Comparison of ENCODE assay signal across 1 cellular context in the genomic region with DNA sequence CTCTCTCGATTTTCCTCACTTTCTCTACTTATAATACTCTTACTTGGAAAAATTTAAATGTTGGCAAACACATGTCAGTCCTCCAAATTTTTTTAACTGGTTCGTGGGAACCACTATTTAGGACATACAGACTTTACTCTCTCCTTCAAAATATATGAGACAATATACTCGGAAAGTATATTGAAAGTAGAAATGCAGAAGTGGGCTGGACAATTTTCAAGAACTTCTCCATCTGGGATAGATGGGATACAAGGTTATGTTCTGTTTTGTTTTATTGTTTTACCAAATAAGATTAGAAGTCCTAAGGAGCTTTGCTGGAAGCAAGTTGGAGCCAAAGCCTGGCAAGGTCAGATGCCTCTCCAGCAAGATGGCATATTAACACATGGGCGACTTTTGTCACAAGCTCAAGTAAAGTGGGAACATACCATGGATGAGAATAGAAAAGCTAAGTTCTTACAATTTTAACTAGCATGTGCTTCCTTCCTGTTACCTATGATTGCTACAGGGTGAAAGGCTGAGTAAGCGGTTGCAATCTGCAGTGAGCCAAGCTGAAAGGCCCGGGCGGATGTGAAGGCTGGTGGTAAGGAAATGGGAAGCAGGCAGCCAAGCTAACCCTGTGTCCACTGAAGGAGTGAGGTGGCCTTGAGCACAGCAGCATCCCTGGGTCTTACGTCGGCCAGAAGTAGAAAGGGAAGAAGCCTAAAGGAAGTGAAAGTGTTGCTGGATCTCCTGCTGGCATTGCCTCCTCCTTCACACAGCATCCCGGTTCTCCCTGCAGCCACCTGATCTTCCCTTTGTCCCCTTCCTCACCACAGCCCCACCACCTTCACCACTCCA.
TF ChIP-seq lines count a peak whose summit lies in the region.

No MANE protein-coding gene starts in this region.

TF ChIP-seq in GM12878, 131 proteins besides CTCF, POLR2A, EP300 and RAD21 (continued from another document):
- TF ChIP-seq, protein P1, sequence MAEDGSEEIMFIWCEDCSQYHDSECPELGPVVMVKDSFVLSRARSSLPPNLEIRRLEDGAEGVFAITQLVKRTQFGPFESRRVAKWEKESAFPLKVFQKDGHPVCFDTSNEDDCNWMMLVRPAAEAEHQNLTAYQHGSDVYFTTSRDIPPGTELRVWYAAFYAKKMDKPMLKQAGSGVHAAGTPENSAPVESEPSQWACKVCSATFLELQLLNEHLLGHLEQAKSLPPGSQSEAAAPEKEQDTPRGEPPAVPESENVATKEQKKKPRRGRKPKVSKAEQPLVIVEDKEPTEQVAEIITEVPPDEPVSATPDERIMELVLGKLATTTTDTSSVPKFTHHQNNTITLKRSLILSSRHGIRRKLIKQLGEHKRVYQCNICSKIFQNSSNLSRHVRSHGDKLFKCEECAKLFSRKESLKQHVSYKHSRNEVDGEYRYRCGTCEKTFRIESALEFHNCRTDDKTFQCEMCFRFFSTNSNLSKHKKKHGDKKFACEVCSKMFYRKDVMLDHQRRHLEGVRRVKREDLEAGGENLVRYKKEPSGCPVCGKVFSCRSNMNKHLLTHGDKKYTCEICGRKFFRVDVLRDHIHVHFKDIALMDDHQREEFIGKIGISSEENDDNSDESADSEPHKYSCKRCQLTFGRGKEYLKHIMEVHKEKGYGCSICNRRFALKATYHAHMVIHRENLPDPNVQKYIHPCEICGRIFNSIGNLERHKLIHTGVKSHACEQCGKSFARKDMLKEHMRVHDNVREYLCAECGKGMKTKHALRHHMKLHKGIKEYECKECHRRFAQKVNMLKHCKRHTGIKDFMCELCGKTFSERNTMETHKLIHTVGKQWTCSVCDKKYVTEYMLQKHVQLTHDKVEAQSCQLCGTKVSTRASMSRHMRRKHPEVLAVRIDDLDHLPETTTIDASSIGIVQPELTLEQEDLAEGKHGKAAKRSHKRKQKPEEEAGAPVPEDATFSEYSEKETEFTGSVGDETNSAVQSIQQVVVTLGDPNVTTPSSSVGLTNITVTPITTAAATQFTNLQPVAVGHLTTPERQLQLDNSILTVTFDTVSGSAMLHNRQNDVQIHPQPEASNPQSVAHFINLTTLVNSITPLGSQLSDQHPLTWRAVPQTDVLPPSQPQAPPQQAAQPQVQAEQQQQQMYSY (CRISPR knock-in tag; IDR thresholded peaks at IDR 0.05): no peak
- no peak for TF ChIP-seq GATAD2B (conservative IDR thresholded peaks at IDR 0.05; ENCODE audit: low read depth)
- no peak for TF ChIP-seq YBX1 (IDR thresholded peaks at IDR 0.05)
- no peak; the same call in 1 of the 2 replicates for TF ChIP-seq NFIC (IDR thresholded peaks at IDR 0.05; ENCODE audit: low read depth, low read length)
- no peak for TF ChIP-seq MYB (IDR thresholded peaks at IDR 0.05; ENCODE audit: borderline replicate concordance, low read depth, low read length)
- no peak for TF ChIP-seq HDGF (IDR thresholded peaks at IDR 0.05)
- TF ChIP-seq, protein P2, sequence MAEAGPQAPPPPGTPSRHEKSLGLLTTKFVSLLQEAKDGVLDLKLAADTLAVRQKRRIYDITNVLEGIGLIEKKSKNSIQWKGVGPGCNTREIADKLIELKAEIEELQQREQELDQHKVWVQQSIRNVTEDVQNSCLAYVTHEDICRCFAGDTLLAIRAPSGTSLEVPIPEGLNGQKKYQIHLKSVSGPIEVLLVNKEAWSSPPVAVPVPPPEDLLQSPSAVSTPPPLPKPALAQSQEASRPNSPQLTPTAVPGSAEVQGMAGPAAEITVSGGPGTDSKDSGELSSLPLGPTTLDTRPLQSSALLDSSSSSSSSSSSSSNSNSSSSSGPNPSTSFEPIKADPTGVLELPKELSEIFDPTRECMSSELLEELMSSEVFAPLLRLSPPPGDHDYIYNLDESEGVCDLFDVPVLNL (IDR thresholded peaks at IDR 0.05; ENCODE audit: low read depth, low read length): no peak
- no peak for TF ChIP-seq YY1 (IDR thresholded peaks at IDR 0.05; ENCODE audit: low read depth, low read length)
- TF ChIP-seq, protein P3, sequence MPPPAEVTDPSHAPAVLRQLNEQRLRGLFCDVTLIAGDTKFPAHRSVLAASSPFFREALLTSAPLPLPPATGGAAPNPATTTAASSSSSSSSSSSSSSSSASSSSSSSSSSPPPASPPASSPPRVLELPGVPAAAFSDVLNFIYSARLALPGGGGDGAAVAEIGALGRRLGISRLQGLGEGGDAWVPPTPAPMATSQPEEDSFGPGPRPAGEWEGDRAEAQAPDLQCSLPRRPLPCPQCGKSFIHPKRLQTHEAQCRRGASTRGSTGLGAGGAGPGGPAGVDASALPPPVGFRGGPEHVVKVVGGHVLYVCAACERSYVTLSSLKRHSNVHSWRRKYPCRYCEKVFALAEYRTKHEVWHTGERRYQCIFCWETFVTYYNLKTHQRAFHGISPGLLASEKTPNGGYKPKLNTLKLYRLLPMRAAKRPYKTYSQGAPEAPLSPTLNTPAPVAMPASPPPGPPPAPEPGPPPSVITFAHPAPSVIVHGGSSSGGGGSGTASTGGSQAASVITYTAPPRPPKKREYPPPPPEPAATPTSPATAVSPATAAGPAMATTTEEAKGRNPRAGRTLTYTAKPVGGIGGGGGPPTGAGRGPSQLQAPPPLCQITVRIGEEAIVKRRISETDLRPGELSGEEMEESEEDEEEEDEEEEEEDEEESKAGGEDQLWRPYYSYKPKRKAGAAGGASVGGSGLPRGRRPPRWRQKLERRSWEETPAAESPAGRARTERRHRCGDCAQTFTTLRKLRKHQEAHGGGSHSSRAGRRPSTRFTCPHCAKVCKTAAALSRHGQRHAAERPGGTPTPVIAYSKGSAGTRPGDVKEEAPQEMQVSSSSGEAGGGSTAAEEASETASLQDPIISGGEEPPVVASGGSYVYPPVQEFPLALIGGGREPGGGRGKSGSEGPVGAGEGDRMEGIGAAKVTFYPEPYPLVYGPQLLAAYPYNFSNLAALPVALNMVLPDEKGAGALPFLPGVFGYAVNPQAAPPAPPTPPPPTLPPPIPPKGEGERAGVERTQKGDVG (CRISPR knock-in tag; IDR thresholded peaks at IDR 0.05): no peak
- no peak for TF ChIP-seq HDAC6 (IDR thresholded peaks at IDR 0.05; ENCODE audit: unreplicated experiment)
- no peak for TF ChIP-seq HDAC2 (IDR thresholded peaks at IDR 0.05)
- no peak for TF ChIP-seq ASH2L (IDR thresholded peaks at IDR 0.05; ENCODE audit: borderline replicate concordance, low read depth)
- TF ChIP-seq IKZF2 (IDR thresholded peaks at IDR 0.05): peak; percentile 36 to 65; a peak in 3 of 4 replicates
- no peak for TF ChIP-seq ZNF217 (IDR thresholded peaks at IDR 0.05)
- peak; percentile 84 for TF ChIP-seq IKZF1 (conservative IDR thresholded peaks at IDR 0.05)
- peak; percentile 82 for TF ChIP-seq POLR2AphosphoS5 (IDR thresholded peaks at IDR 0.05; ENCODE audit: low read length)
- no peak for TF ChIP-seq CREM (IDR thresholded peaks at IDR 0.05; ENCODE audit: low read depth)
- no peak for TF ChIP-seq ZNF24 (IDR thresholded peaks at IDR 0.05)
- 0 out of 2 replicates have a peak, but pooled peaks have one; percentile 0 for TF ChIP-seq CREB1 (IDR thresholded peaks at IDR 0.05; ENCODE audit: low read depth)
- TF ChIP-seq CEBPB (IDR thresholded peaks at IDR 0.05; ENCODE audit: borderline replicate concordance in 1 of 2, low read depth in 2 of 2, low read length in 2 of 2): no peak
- no peak for TF ChIP-seq ZZZ3 (IDR thresholded peaks at IDR 0.05; ENCODE audit: control insufficient read depth, insufficient read length, low read depth)
- TF ChIP-seq MEF2A (IDR thresholded peaks at IDR 0.05; ENCODE audit: insufficient read depth, low read depth, low read length): no peak
- no peak for TF ChIP-seq MEF2B (IDR thresholded peaks at IDR 0.05; ENCODE audit: partially characterized antibody, poor library complexity, severe bottlenecking)
- TF ChIP-seq, protein P4, sequence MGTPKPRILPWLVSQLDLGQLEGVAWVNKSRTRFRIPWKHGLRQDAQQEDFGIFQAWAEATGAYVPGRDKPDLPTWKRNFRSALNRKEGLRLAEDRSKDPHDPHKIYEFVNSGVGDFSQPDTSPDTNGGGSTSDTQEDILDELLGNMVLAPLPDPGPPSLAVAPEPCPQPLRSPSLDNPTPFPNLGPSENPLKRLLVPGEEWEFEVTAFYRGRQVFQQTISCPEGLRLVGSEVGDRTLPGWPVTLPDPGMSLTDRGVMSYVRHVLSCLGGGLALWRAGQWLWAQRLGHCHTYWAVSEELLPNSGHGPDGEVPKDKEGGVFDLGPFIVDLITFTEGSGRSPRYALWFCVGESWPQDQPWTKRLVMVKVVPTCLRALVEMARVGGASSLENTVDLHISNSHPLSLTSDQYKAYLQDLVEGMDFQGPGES (IDR thresholded peaks at IDR 0.05): no peak
- peak; percentile 84 for TF ChIP-seq EED (IDR thresholded peaks at IDR 0.05; ENCODE audit: low read depth)
- TF ChIP-seq PML (IDR thresholded peaks at IDR 0.05; ENCODE audit: low read length): peak; percentile 28; the same call in 1 of the 2 replicates
- no peak for TF ChIP-seq GABPA (IDR thresholded peaks at IDR 0.05; ENCODE audit: low read depth)
- no peak for TF ChIP-seq HCFC1 (IDR thresholded peaks at IDR 0.05; ENCODE audit: low read length)
- TF ChIP-seq, protein P5, sequence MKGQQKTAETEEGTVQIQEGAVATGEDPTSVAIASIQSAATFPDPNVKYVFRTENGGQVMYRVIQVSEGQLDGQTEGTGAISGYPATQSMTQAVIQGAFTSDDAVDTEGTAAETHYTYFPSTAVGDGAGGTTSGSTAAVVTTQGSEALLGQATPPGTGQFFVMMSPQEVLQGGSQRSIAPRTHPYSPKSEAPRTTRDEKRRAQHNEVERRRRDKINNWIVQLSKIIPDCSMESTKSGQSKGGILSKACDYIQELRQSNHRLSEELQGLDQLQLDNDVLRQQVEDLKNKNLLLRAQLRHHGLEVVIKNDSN (IDR thresholded peaks at IDR 0.05; ENCODE audit: borderline replicate concordance, extremely low read length, insufficient read depth, low read depth, low read length): no peak
- no peak for TF ChIP-seq STAT1 (conservative IDR thresholded peaks at IDR 0.05)
- no peak for TF ChIP-seq CHD4 (IDR thresholded peaks at IDR 0.05)
- TF ChIP-seq NR2C1 (IDR thresholded peaks at IDR 0.05): no peak
- TF ChIP-seq IRF4 (IDR thresholded peaks at IDR 0.05; ENCODE audit: low read depth, low read length): peak; percentile 48; the same call in 1 of the 2 replicates
- peak; percentile 18; the same call in 1 of the 2 replicates for TF ChIP-seq RUNX3 (IDR thresholded peaks at IDR 0.05; ENCODE audit: low read length)
- no peak for TF ChIP-seq ZNF622 (IDR thresholded peaks at IDR 0.05)
- TF ChIP-seq, protein P6, sequence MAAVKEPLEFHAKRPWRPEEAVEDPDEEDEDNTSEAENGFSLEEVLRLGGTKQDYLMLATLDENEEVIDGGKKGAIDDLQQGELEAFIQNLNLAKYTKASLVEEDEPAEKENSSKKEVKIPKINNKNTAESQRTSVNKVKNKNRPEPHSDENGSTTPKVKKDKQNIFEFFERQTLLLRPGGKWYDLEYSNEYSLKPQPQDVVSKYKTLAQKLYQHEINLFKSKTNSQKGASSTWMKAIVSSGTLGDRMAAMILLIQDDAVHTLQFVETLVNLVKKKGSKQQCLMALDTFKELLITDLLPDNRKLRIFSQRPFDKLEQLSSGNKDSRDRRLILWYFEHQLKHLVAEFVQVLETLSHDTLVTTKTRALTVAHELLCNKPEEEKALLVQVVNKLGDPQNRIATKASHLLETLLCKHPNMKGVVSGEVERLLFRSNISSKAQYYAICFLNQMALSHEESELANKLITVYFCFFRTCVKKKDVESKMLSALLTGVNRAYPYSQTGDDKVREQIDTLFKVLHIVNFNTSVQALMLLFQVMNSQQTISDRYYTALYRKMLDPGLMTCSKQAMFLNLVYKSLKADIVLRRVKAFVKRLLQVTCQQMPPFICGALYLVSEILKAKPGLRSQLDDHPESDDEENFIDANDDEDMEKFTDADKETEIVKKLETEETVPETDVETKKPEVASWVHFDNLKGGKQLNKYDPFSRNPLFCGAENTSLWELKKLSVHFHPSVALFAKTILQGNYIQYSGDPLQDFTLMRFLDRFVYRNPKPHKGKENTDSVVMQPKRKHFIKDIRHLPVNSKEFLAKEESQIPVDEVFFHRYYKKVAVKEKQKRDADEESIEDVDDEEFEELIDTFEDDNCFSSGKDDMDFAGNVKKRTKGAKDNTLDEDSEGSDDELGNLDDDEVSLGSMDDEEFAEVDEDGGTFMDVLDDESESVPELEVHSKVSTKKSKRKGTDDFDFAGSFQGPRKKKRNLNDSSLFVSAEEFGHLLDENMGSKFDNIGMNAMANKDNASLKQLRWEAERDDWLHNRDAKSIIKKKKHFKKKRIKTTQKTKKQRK (IDR thresholded peaks at IDR 0.05; ENCODE audit: low read depth, low read length): no peak
- TF ChIP-seq CHD1 (IDR thresholded peaks at IDR 0.05; ENCODE audit: low read depth, low read length): no peak
- TF ChIP-seq, protein P7, sequence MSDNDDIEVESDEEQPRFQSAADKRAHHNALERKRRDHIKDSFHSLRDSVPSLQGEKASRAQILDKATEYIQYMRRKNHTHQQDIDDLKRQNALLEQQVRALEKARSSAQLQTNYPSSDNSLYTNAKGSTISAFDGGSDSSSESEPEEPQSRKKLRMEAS (IDR thresholded peaks at IDR 0.05; ENCODE audit: low read depth, low read length): no peak
- TF ChIP-seq, protein P8, sequence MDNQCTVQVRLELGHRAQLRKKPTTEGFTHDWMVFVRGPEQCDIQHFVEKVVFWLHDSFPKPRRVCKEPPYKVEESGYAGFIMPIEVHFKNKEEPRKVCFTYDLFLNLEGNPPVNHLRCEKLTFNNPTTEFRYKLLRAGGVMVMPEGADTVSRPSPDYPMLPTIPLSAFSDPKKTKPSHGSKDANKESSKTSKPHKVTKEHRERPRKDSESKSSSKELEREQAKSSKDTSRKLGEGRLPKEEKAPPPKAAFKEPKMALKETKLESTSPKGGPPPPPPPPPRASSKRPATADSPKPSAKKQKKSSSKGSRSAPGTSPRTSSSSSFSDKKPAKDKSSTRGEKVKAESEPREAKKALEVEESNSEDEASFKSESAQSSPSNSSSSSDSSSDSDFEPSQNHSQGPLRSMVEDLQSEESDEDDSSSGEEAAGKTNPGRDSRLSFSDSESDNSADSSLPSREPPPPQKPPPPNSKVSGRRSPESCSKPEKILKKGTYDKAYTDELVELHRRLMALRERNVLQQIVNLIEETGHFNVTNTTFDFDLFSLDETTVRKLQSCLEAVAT (IDR thresholded peaks at IDR 0.05): peak; percentile 72
- no peak for TF ChIP-seq SREBF1 (IDR thresholded peaks at IDR 0.05; ENCODE audit: low read length)
